In the genomic region with DNA sequence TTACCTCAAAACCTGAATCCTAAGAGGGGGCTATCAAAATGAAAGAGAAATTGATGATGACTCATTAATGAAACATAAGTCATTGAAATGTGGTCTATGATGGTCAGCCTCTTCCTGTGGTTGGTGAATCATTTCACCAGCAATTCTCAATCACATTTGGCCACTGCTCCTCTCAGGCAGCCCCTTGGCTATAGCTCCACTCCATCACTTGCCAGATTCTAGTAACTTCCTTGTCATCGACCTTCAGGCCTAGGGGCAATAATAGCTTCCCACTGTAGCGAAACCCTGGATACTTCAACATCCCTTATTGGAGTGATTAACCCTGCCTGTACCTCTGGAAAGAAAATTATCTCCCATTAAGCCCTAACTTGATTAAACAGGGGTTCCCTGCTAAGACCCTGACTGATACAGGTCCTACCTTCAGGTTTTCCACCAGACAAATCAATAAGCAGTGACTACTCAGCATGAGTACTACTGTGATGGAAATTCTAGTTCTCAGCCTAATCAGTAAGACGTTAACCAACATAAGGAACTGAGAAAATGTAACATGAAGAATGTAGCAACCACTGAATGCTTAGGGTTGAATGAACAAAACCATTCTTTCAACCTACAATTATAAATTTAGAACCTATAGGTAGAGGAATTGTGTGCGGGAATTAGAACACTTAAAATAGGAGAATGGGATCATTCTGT, we compare ENCODE assay signal across 7 cellular contexts. TPM values are rescaled to one million over a fixed set of nuclear protein-coding genes. Genes with fewer than 3 reads are reported as not detected.
DNase-seq lines count a peak whose midpoint lies in the region; ATAC-seq and TF ChIP-seq lines count a peak whose summit lies in the region.

No MANE protein-coding gene starts in this region.

- no peak overlapping the region for H3K4me3 ChIP-seq in heart right ventricle
- H3K4me3 ChIP-seq in tibial artery: no peak overlapping the region
- no peak overlapping the region for H3K4me3 ChIP-seq in Karpas-422 (ENCODE audit: low read length)

- H3K27me3 ChIP-seq in heart right ventricle (no peaks in the 10 kb centered on the region), tibial artery (no peaks in the 10 kb centered on the region), Karpas-422 (ENCODE audit: low read length) (no peaks in the 10 kb centered on the region)

- in situ Hi-C loops in SK-MEL-5 (cut with HindIII; ENCODE audit: low pct_unique_long_range_greater_than_20kb, low sequenced_read_pairs): no loop called here

- H2AFZ ChIP-seq in Karpas-422 (ENCODE audit: low read length): no peak overlapping the region

- H4K20me1 ChIP-seq in Karpas-422 (ENCODE audit: insufficient read depth, low read depth, low read length): no peaks in the 10 kb centered on the region

- DNase-seq in SK-MEL-5 (ENCODE audit: low read depth, low spot score) (peak; percentile 7), heart right ventricle (no peak), tibial artery (peak in 1 of 2 donors; percentile 47), Karpas-422 (no peak), NCI-H2227 (lab: John Stamatoyannopoulos, UW; ENCODE audit: unreplicated experiment) (no peak)

- H3K9ac ChIP-seq in Karpas-422 (ENCODE audit: low read length): no peak overlapping the region

- H3K27ac ChIP-seq in heart right ventricle (peak overlapping the region in 9 of 10 donors; percentile 3 to 67 (median 56)), tibial artery (peak overlapping the region; percentile 82 to 87), Karpas-422 (ENCODE audit: low read length) (no peak overlapping the region)

- intact Hi-C loops in heart right ventricle (cut with DNase I): loop anchor here (1.0 to 10.0 kb wide), 16 partner anchors 87 to 937 kb away; a partner anchor contains a TSS
- intact Hi-C loops in tibial artery (cut with DNase I; ENCODE audit: low total_unique reads): loop anchor here (5.0 kb wide), 2 partner anchors 202 to 287 kb away; no protein-coding TSS in a partner anchor

- TF ChIP-seq CTCF in heart right ventricle (IDR thresholded peaks at IDR 0.05) (no peak), tibial artery (IDR thresholded peaks at IDR 0.05) (no peak)

- no peaks in the 10 kb centered on the region for H3K9me3 ChIP-seq in heart right ventricle
- H3K9me3 ChIP-seq in tibial artery: no peaks in the 10 kb centered on the region
- H3K9me3 ChIP-seq in Karpas-422 (ENCODE audit: low read length): no peaks in the 10 kb centered on the region

- 53 to 55% methylated on average over 4 of the region's 4 CpGs for WGBS in heart right ventricle, 2 donors

- H3K36me3 ChIP-seq in heart right ventricle (no peaks in the 10 kb centered on the region), tibial artery (no peaks in the 10 kb centered on the region), Karpas-422 (ENCODE audit: insufficient read depth, low read length) (no peaks in the 10 kb centered on the region)

- H3K4me1 ChIP-seq in heart right ventricle: peaks cover 0 to 15% (median 8%) of the 10 kb centered on the region in 9 donors
- peaks cover 0 to 71% (median 26%) of the 10 kb centered on the region in 4 donors for H3K4me1 ChIP-seq in tibial artery
- H3K4me1 ChIP-seq in Karpas-422 (ENCODE audit: low read length): no peaks in the 10 kb centered on the region

- no peak overlapping the region for H3K4me2 ChIP-seq in Karpas-422 (ENCODE audit: low read depth, low read length, poor library complexity, severe bottlenecking)

- H3K79me2 ChIP-seq in Karpas-422 (ENCODE audit: low read length): no peaks in the 10 kb centered on the region

- no peaks in the 10 kb centered on the region for H3K9me2 ChIP-seq in Karpas-422 (replicated peaks; ENCODE audit: insufficient read depth, low read length)

- ATAC-seq in GM19025 (IDR thresholded peaks at IDR 0.05; ENCODE audit: low read depth, unreplicated experiment) (peak; percentile 78), HG02852 (IDR thresholded peaks at IDR 0.05; ENCODE audit: unreplicated experiment) (peak; percentile 87), heart right ventricle (peak in 7 of 8 donors; percentile 26 to 81 (median 45))

RNA-seq across cellular contexts. Expression of a gene that starts 30.4 kb away (rescaled TPM):
- total RNA-seq in SK-MEL-5 (2014; rRNA removed; shearing (Covaris generic)): not detected in 2 replicates
- not detected in 2 replicates for polyA plus RNA-seq in SK-MEL-5 (2015; cell fraction: cytosol; rRNA removed)
- polyA plus RNA-seq in SK-MEL-5 (2015; cell fraction: nucleus; rRNA removed): not detected in 2 replicates
- total RNA-seq in heart right ventricle: not detected
- under 1 TPM in 1 of 2 donors, not detected in 1; 0.04 TPM for polyA plus RNA-seq in heart right ventricle
- not detected in 2 replicates for total RNA-seq in Karpas-422 (2014; rRNA removed; shearing (Covaris generic); ENCODE audit: low replicate concordance)

RNA-seq across cellular contexts. Expression of a gene that starts 52.2 kb away (rescaled TPM):
- total RNA-seq in SK-MEL-5 (2014; rRNA removed; shearing (Covaris generic)): not detected in 2 replicates
- polyA plus RNA-seq in SK-MEL-5 (2015; cell fraction: cytosol; rRNA removed): not detected in 2 replicates
- polyA plus RNA-seq in SK-MEL-5 (2015; cell fraction: nucleus; rRNA removed): not detected in 2 replicates
- 1 to 10 TPM in 9 of 10 donors, under 1 TPM in 1; 0.85 to 8.6 (median 2.1) TPM for total RNA-seq in heart right ventricle
- 1 to 10 TPM; 1.6 to 8.3 TPM for polyA plus RNA-seq in heart right ventricle
- total RNA-seq in Karpas-422 (2014; rRNA removed; shearing (Covaris generic); ENCODE audit: low replicate concordance): not detected in 2 replicates
